In genomic region chr2:233021771-233022170, GRCh38 we compare ENCODE assay signal across 30 cellular contexts. TPM values are rescaled to one million over a fixed set of nuclear protein-coding genes. Genes with fewer than 3 reads are reported as not detected.
DNase-seq lines count a peak whose midpoint lies in the region; ATAC-seq, FAIRE-seq and TF ChIP-seq lines count a peak whose summit lies in the region.
"Had no signal": no experiment of that assay in that cellular context is flagged by ENCODE, and none has a peak within 500 bp of the region (broad histone marks: within the 10 kb centered on the region; RNA-seq: fewer than 3 reads in every experiment).

No MANE protein-coding gene starts in this region.

- FAIRE-seq in astrocyte (lab: Jason Lieb, UNC), result no peak
- FAIRE-seq: colon, GM18507, pancreas, urothelium cell line had no signal

- no peak overlapping the region for H2AFZ ChIP-seq in astrocyte (ENCODE audit: low read depth, low read length)

- no peak overlapping the region for H3K27ac Mint-ChIP-seq in astrocyte (ENCODE audit: unreplicated experiment)
- no peak overlapping the region for H3K27ac Mint-ChIP-seq in stimulated activated effector memory CD8-positive, alpha-beta T cell treated with anti-CD3 and anti-CD28 coated beads, Interleukin-12 subunit alpha, Interleukin-12 subunit beta, amount 100 ng/mL, for 72 hours
- H3K27ac Mint-ChIP-seq in activated CD4-positive, alpha-beta memory T cell treated with anti-CD3 and anti-CD28 coated beads for 36 hours, result no peak overlapping the region
- H3K27ac Mint-ChIP-seq: activated naive CD4-positive, alpha-beta T cell treated with anti-CD3 and anti-CD28 coated beads, Interleukin-2, amount 50 U/mL, for 72 hours; effector memory CD8-positive, alpha-beta T cell; mesothelial cell of epicardium; T-helper 17 cell had no signal

- CTCF ChIA-PET in activated CD4-positive, alpha-beta memory T cell treated with anti-CD3 and anti-CD28 coated beads for 36 hours (lab: Charles Lee), result no interaction called here

- H3K4me1 Mint-ChIP-seq in astrocyte (ENCODE audit: low read depth, unreplicated experiment), result peaks cover 12% of the 10 kb centered on the region
- H3K4me1 Mint-ChIP-seq in stimulated activated effector memory CD8-positive, alpha-beta T cell treated with anti-CD3 and anti-CD28 coated beads, Interleukin-12 subunit alpha, Interleukin-12 subunit beta, amount 100 ng/mL, for 72 hours, result no peaks in the 10 kb centered on the region
- no peaks in the 10 kb centered on the region for H3K4me1 Mint-ChIP-seq in activated CD4-positive, alpha-beta memory T cell treated with anti-CD3 and anti-CD28 coated beads for 36 hours (ENCODE audit: low read depth)
- H3K4me1 Mint-ChIP-seq: mesothelial cell of epicardium; naive thymus-derived CD8-positive, alpha-beta T cell; T-helper 17 cell had no signal

- POLR2A ChIA-PET in activated CD4-positive, alpha-beta memory T cell treated with anti-CD3 and anti-CD28 coated beads for 36 hours (lab: Charles Lee), result no interaction called here

- H3K4me3 Mint-ChIP-seq in astrocyte (ENCODE audit: unreplicated experiment), result no peak overlapping the region
- H3K4me3 Mint-ChIP-seq in stimulated activated effector memory CD8-positive, alpha-beta T cell treated with anti-CD3 and anti-CD28 coated beads, Interleukin-12 subunit alpha, Interleukin-12 subunit beta, amount 100 ng/mL, for 72 hours, result no peak overlapping the region
- H3K4me3 Mint-ChIP-seq in activated CD4-positive, alpha-beta memory T cell treated with anti-CD3 and anti-CD28 coated beads for 36 hours, result no peak overlapping the region
- H3K4me3 Mint-ChIP-seq: effector memory CD8-positive, alpha-beta T cell; mesothelial cell of epicardium; naive thymus-derived CD8-positive, alpha-beta T cell; T-helper 17 cell had no signal

- no peaks in the 10 kb centered on the region for H3K27me3 ChIP-seq in astrocyte (ENCODE audit: insufficient read depth, low read length)
- H3K27me3 ChIP-seq: ascending aorta; BLaER1 treated with 17β-estradiol and CSF1 and Interleukin-3, amounts not matched to agents 10 nM and 100 nM; heart left ventricle; pancreas had no signal

- H3K36me3 ChIP-seq in astrocyte (ENCODE audit: insufficient read depth, low read length), result no peaks in the 10 kb centered on the region
- H3K36me3 ChIP-seq: ascending aorta; BLaER1 treated with 17β-estradiol and CSF1 and Interleukin-3, amounts not matched to agents 10 nM and 100 nM; heart left ventricle; pancreas had no signal

- TF ChIP-seq CTCF in astrocyte (IDR thresholded peaks at IDR 0.05; ENCODE audit: insufficient read depth, low read depth, low read length) (no peak), fibroblast of pulmonary artery (IDR thresholded peaks at IDR 0.05; ENCODE audit: low read length, missing control alignments) (no peak)

- intact Hi-C loops in activated CD4-positive, alpha-beta memory T cell treated with anti-CD3 and anti-CD28 coated beads for 36 hours (cut with micrococcal nuclease), result no loop called here

- DNase-seq in AG08396 (ENCODE audit: low spot score) (peak; percentile 18), HT-29 (ENCODE audit: low spot score) (peak; percentile 5), astrocyte (ENCODE audit: low read depth) (peak; percentile 27), fibroblast of pulmonary artery (ENCODE audit: low read depth) (peak; percentile 26), AG08395 (ENCODE audit: low spot score) (no peak), COLO668 (lab: John Stamatoyannopoulos, UW; ENCODE audit: unreplicated experiment) (no peak)
- no peak for DNase-seq in stimulated activated effector memory CD8-positive, alpha-beta T cell treated with anti-CD3 and anti-CD28 coated beads, Interleukin-12 subunit alpha, Interleukin-12 subunit beta, amount 100 ng/mL, for 72 hours (ENCODE audit: low spot score in 2 of 2)
- no peak for DNase-seq in activated CD4-positive, alpha-beta memory T cell treated with anti-CD3 and anti-CD28 coated beads for 36 hours
- DNase-seq: activated CD4-positive, alpha-beta T cell treated with anti-CD3 and anti-CD28 coated beads for 48 hours; effector memory CD8-positive, alpha-beta T cell; Kasumi-1; naive thymus-derived CD8-positive, alpha-beta T cell; NCI-H1105; NCI-H2081 treated with DMSO at 0.1 percent for 48 hours; NCI-H446; pancreas; T-helper 17 cell had no signal

- H3K27me3 Mint-ChIP-seq in astrocyte (ENCODE audit: low read depth, unreplicated experiment), result peaks cover 3% of the 10 kb centered on the region
- H3K27me3 Mint-ChIP-seq in activated CD4-positive, alpha-beta memory T cell treated with anti-CD3 and anti-CD28 coated beads for 36 hours, result no peaks in the 10 kb centered on the region
- H3K27me3 Mint-ChIP-seq: effector memory CD8-positive, alpha-beta T cell; naive thymus-derived CD8-positive, alpha-beta T cell; T-helper 17 cell had no signal

- H3K9me3 ChIP-seq in astrocyte (ENCODE audit: insufficient read depth, low read depth, low read length), result no peaks in the 10 kb centered on the region
- H3K9me3 ChIP-seq: pancreas had no signal

- H3K4me2 ChIP-seq in astrocyte (ENCODE audit: low read length), result no peak overlapping the region
- H3K4me2 ChIP-seq: BLaER1 treated with 17β-estradiol and CSF1 and Interleukin-3, amounts not matched to agents 10 nM and 100 nM had no signal

- peaks cover 12% of the 10 kb centered on the region for H3K4me1 ChIP-seq in astrocyte (ENCODE audit: insufficient read depth, low read length)
- H3K4me1 ChIP-seq: BLaER1 treated with 17β-estradiol and CSF1 and Interleukin-3, amounts not matched to agents 10 nM and 100 nM; heart left ventricle; pancreas had no signal

- no peaks in the 10 kb centered on the region for H3K79me2 ChIP-seq in astrocyte (ENCODE audit: insufficient read depth, low read length)

- no peak overlapping the region for H3K9ac ChIP-seq in astrocyte (ENCODE audit: low read length)
- H3K9ac ChIP-seq: BLaER1 treated with 17β-estradiol and CSF1 and Interleukin-3, amounts not matched to agents 10 nM and 100 nM had no signal

- no peak overlapping the region for H3K27ac ChIP-seq in astrocyte (ENCODE audit: low read depth, low read length)
- H3K27ac ChIP-seq: ascending aorta; BLaER1 treated with 17β-estradiol and CSF1 and Interleukin-3, amounts not matched to agents 10 nM and 100 nM; heart left ventricle; pancreas had no signal

- no peaks in the 10 kb centered on the region for H4K20me1 ChIP-seq in astrocyte (ENCODE audit: insufficient read depth, low read length)
- H4K20me1 ChIP-seq: BLaER1 treated with 17β-estradiol and CSF1 and Interleukin-3, amounts not matched to agents 10 nM and 100 nM had no signal

- H3K4me3 ChIP-seq in astrocyte (ENCODE audit: insufficient read depth, low read depth, low read length), result no peak overlapping the region
- H3K4me3 ChIP-seq in fibroblast of pulmonary artery (replicated peaks; ENCODE audit: low read depth, low read length), result no peak overlapping the region
- H3K4me3 ChIP-seq: ascending aorta; BLaER1 treated with 17β-estradiol and CSF1 and Interleukin-3, amounts not matched to agents 10 nM and 100 nM; heart left ventricle; pancreas had no signal

- no peak for ATAC-seq in stimulated activated effector memory CD8-positive, alpha-beta T cell treated with anti-CD3 and anti-CD28 coated beads, Interleukin-12 subunit alpha, Interleukin-12 subunit beta, amount 100 ng/mL, for 72 hours
- ATAC-seq: activated naive CD4-positive, alpha-beta T cell treated with anti-CD3 and anti-CD28 coated beads, Interleukin-2, amount 50 U/mL, for 72 hours; effector memory CD8-positive, alpha-beta T cell; heart left ventricle; left lobe of liver; naive thymus-derived CD8-positive, alpha-beta T cell; Panc1; pancreas; sciatic nerve; T-helper 17 cell had no signal

- H3K9me3 Mint-ChIP-seq in astrocyte (ENCODE audit: unreplicated experiment), result no peaks in the 10 kb centered on the region
- H3K9me3 Mint-ChIP-seq in stimulated activated effector memory CD8-positive, alpha-beta T cell treated with anti-CD3 and anti-CD28 coated beads, Interleukin-12 subunit alpha, Interleukin-12 subunit beta, amount 100 ng/mL, for 72 hours, result no peaks in the 10 kb centered on the region
- H3K9me3 Mint-ChIP-seq in activated CD4-positive, alpha-beta memory T cell treated with anti-CD3 and anti-CD28 coated beads for 36 hours, result peaks cover 3% of the 10 kb centered on the region
- H3K9me3 Mint-ChIP-seq: effector memory CD8-positive, alpha-beta T cell had no signal

- no peaks in the 10 kb centered on the region for H3K36me3 Mint-ChIP-seq in astrocyte (ENCODE audit: low read depth, unreplicated experiment)
- H3K36me3 Mint-ChIP-seq in stimulated activated effector memory CD8-positive, alpha-beta T cell treated with anti-CD3 and anti-CD28 coated beads, Interleukin-12 subunit alpha, Interleukin-12 subunit beta, amount 100 ng/mL, for 72 hours, result no peaks in the 10 kb centered on the region
- H3K36me3 Mint-ChIP-seq in activated CD4-positive, alpha-beta memory T cell treated with anti-CD3 and anti-CD28 coated beads for 36 hours, result no peaks in the 10 kb centered on the region
- H3K36me3 Mint-ChIP-seq: activated naive CD4-positive, alpha-beta T cell treated with anti-CD3 and anti-CD28 coated beads, Interleukin-2, amount 50 U/mL, for 72 hours; mesothelial cell of epicardium had no signal

RNA-seq across cellular contexts. Expression of gene NGEF, which starts 8.7 kb away (rescaled TPM):
- total RNA-seq in HT-29 (2014; rRNA removed; shearing (Covaris generic)), result 13.4 and 13.5 TPM in 2 replicates
- total RNA-seq in astrocyte, result 0.16 and 0.22 TPM in 2 replicates
- total RNA-seq in activated CD4-positive, alpha-beta memory T cell treated with anti-CD3 and anti-CD28 coated beads for 36 hours, result 1 to 10 TPM; 4.2 to 5.4 TPM
- total RNA-seq: naive thymus-derived CD8-positive, alpha-beta T cell; SK-MEL-5; T-helper 17 cell had no signal

RNA-seq across cellular contexts. Expression of gene NEU2, which starts 10.7 kb away (rescaled TPM):
- total RNA-seq in HT-29 (2014; rRNA removed; shearing (Covaris generic)), result not detected in 2 replicates
- not detected in 2 replicates for total RNA-seq in astrocyte
- not detected for total RNA-seq in activated CD4-positive, alpha-beta memory T cell treated with anti-CD3 and anti-CD28 coated beads for 36 hours
- total RNA-seq: activated naive CD4-positive, alpha-beta T cell treated with anti-CD3 and anti-CD28 coated beads, Interleukin-2, amount 50 U/mL, for 72 hours; ascending aorta; G401; heart left ventricle; left lobe of liver; mesothelial cell of epicardium; naive thymus-derived CD8-positive, alpha-beta T cell; pancreas; sciatic nerve; SK-MEL-5; T-helper 17 cell had no signal

RNA-seq across cellular contexts. Expression of gene INPP5D, which starts 38.4 kb away (rescaled TPM):
- 26.9 and 28.6 TPM in 2 replicates for total RNA-seq in HT-29 (2014; rRNA removed; shearing (Covaris generic))
- 8.9 and 14.7 TPM in 2 replicates for total RNA-seq in astrocyte
- total RNA-seq in activated CD4-positive, alpha-beta memory T cell treated with anti-CD3 and anti-CD28 coated beads for 36 hours, result 10 to 100 TPM; 52.4 to 54.9 TPM

Comparison
In these comparisons a context has a peak if more than half of its experiments do, and no peak if none do; other contexts are left out.
1. DNase-seq: peak in AG08396 (single experiment), HT-29 (single experiment), astrocyte (single experiment) and fibroblast of pulmonary artery (single experiment); none in AG08395 (single experiment), stimulated activated effector memory CD8-positive, alpha-beta T cell treated with anti-CD3 and anti-CD28 coated beads, Interleukin-12 subunit alpha, Interleukin-12 subunit beta, amount 100 ng/mL, for 72 hours (0 of 2), activated CD4-positive, alpha-beta memory T cell treated with anti-CD3 and anti-CD28 coated beads for 36 hours (single experiment) and COLO668 (single experiment).